Comparison of ENCODE assay signal across 8 cellular contexts in genomic region chrX:101409043-101409442, GRCh38. TPM values are rescaled to one million over a fixed set of nuclear protein-coding genes. Genes with fewer than 3 reads are reported as not detected.
A peak's percentile ranks its signal among the peaks of the same experiment; 100 is the strongest.
DNase-seq lines count a peak whose midpoint lies in the region; ATAC-seq and TF ChIP-seq lines count a peak whose summit lies in the region.

No MANE protein-coding gene starts in this region.

- no peak for ATAC-seq in naive thymus-derived CD4-positive, alpha-beta T cell
- ATAC-seq in GM18870 (IDR thresholded peaks at IDR 0.05; ENCODE audit: unreplicated experiment) = no peak

- peak overlapping the region; percentile 90 to 98 (median 95) for H3K4me3 Mint-ChIP-seq in naive thymus-derived CD4-positive, alpha-beta T cell

- POLR2A ChIA-PET in BJ (lab: Charles Lee) = interaction anchor here (0.6 kb wide), 2 partner anchors 73 to 202 kb away, joined by 3 to 8 read pairs; no protein-coding TSS in a partner anchor
- POLR2A ChIA-PET in naive thymus-derived CD4-positive, alpha-beta T cell (lab: Charles Lee) = interaction anchor here (0.6 to 0.7 kb wide), 2 partner anchors 523 to 587 kb away, joined by 3 to 6 read pairs; partner anchors contain the start of gene ZMAT1

- no peak for DNase-seq in BJ (ENCODE audit: low read depth)
- no peak for DNase-seq in colonic mucosa
- DNase-seq in naive thymus-derived CD4-positive, alpha-beta T cell = no peak
- no peak for DNase-seq in EL
- DNase-seq in 8988T = no peak
- DNase-seq in NCI-H1417 treated with DMSO at 0.1 percent for 48 hours (lab: John Stamatoyannopoulos, UW) = no peak

- intact Hi-C loops in colonic mucosa (cut with DNase I) = no loop called here
- intact Hi-C loops in naive thymus-derived CD4-positive, alpha-beta T cell (cut with micrococcal nuclease) = loop anchor here (2.0 to 5.0 kb wide), 8 partner anchors 76 to 1360 kb away; partner anchors contain the start of genes ARMCX2 (in 1 of the 2), ARMCX4 (in 1 of the 2), CSTF2 (in 1 of the 2) and GPRASP1 (in 1 of the 2)

- no peaks in the 10 kb centered on the region for H3K9me3 ChIP-seq in KOPT-K1 (ENCODE audit: insufficient read depth, low read length, poor library complexity, severe bottlenecking)
- no peaks in the 10 kb centered on the region for H3K9me3 ChIP-seq in colonic mucosa
- H3K9me3 ChIP-seq in naive thymus-derived CD4-positive, alpha-beta T cell (ENCODE audit: control insufficient read depth in 2 of 3, low read length in 3 of 3) = no peaks in the 10 kb centered on the region

- peaks cover 3 to 9% (median 6%) of the 10 kb centered on the region in 5 donors for H3K36me3 Mint-ChIP-seq in naive thymus-derived CD4-positive, alpha-beta T cell

- H3K27me3 ChIP-seq in BJ (ENCODE audit: control insufficient read depth, insufficient read depth, low read length) = no peaks in the 10 kb centered on the region
- no peaks in the 10 kb centered on the region for H3K27me3 ChIP-seq in colonic mucosa
- no peaks in the 10 kb centered on the region for H3K27me3 ChIP-seq in naive thymus-derived CD4-positive, alpha-beta T cell (ENCODE audit: control insufficient read depth in 2 of 2, insufficient read depth in 2 of 2, low read length in 2 of 2)

- CTCF ChIA-PET in BJ (lab: Yijun Ruan, JAX) = no interaction called here
- CTCF ChIA-PET in naive thymus-derived CD4-positive, alpha-beta T cell (lab: Charles Lee) = no interaction called here

- no peak for TF ChIP-seq CTCF in BJ (IDR thresholded peaks at IDR 0.05; ENCODE audit: insufficient read depth, low read depth, low read length)
- TF ChIP-seq CTCF in colonic mucosa (IDR thresholded peaks at IDR 0.05) = no peak

- no peaks in the 10 kb centered on the region for H3K4me1 ChIP-seq in colonic mucosa
- peaks cover 11 to 19% of the 10 kb centered on the region in 2 donors for H3K4me1 ChIP-seq in naive thymus-derived CD4-positive, alpha-beta T cell (ENCODE audit: control insufficient read depth in 2 of 2, insufficient read depth in 2 of 2, low read length in 2 of 2)

- H3K4me1 Mint-ChIP-seq in naive thymus-derived CD4-positive, alpha-beta T cell = peaks cover 14 to 43% (median 30%) of the 10 kb centered on the region in 7 donors

- peaks cover 0 to 7% (median 0%) of the 10 kb centered on the region in 11 donors for H3K9me3 Mint-ChIP-seq in naive thymus-derived CD4-positive, alpha-beta T cell

- H3K27ac Mint-ChIP-seq in naive thymus-derived CD4-positive, alpha-beta T cell = peak overlapping the region; percentile 58 to 100 (median 99)

- H3K27ac ChIP-seq in KOPT-K1 (ENCODE audit: low read depth, low read length, poor library complexity, severe bottlenecking) = peak overlapping the region; percentile 86
- H3K27ac ChIP-seq in colonic mucosa = peak overlapping the region; percentile 76
- H3K27ac ChIP-seq in naive thymus-derived CD4-positive, alpha-beta T cell (ENCODE audit: low read depth, low read length) = peak overlapping the region; percentile 97

- H3K4me3 ChIP-seq in BJ (ENCODE audit: low read depth, low read length) (peak overlapping the region; percentile 65), colonic mucosa (peak overlapping the region; percentile 35)
- H3K4me3 ChIP-seq in naive thymus-derived CD4-positive, alpha-beta T cell (ENCODE audit: low read length) = peak overlapping the region; percentile 82

- H3K27me3 Mint-ChIP-seq in naive thymus-derived CD4-positive, alpha-beta T cell = peaks cover 0 to 2% (median 0%) of the 10 kb centered on the region in 5 donors

- H3K36me3 ChIP-seq in BJ (ENCODE audit: control insufficient read depth, insufficient read depth, low read length) (no peaks in the 10 kb centered on the region; the same call in 1 of the 2 replicates), KOPT-K1 (ENCODE audit: insufficient read depth, low read length) (peaks cover 23% of the 10 kb centered on the region), colonic mucosa (no peaks in the 10 kb centered on the region)
- peaks cover 0 to 15% (median 4%) of the 10 kb centered on the region in 3 experiments for H3K36me3 ChIP-seq in naive thymus-derived CD4-positive, alpha-beta T cell (ENCODE audit: control insufficient read depth in 2 of 3, insufficient read depth in 3 of 3, low read length in 3 of 3)

- H3K9ac ChIP-seq in colonic mucosa (ENCODE audit: low read depth in 2 of 2, low read length in 2 of 2) = peak overlapping the region; percentile 43 to 92

RNA-seq across cellular contexts. Expression of gene HNRNPH2, which starts 1.0 kb away (rescaled TPM):
- polyA plus RNA-seq in BJ (2011; rRNA removed) = 17.9 and 37.4 TPM in 2 replicates
- polyA minus RNA-seq in BJ (2011; rRNA and poly(A)+ RNA removed) = 13.1 and 13.8 TPM in 2 replicates
- 10 to 100 TPM; 61.7 to 72.1 TPM for total RNA-seq in colonic mucosa
- 10 to 100 TPM; 32.1 to 46.3 (median 41.5) TPM for total RNA-seq in naive thymus-derived CD4-positive, alpha-beta T cell
- polyA plus RNA-seq in naive thymus-derived CD4-positive, alpha-beta T cell = 100 to 1,000 TPM in 1 of 2 donors, 10 to 100 TPM in 1; 96.3 to 103 TPM

RNA-seq across cellular contexts. Expression of gene GLA, which starts 1.3 kb away (rescaled TPM):
- polyA plus RNA-seq in BJ (2011; rRNA removed) = 28.4 and 29.2 TPM in 2 replicates
- 4.7 and 9.0 TPM in 2 replicates for polyA minus RNA-seq in BJ (2011; rRNA and poly(A)+ RNA removed)
- 10 to 100 TPM; 29.9 to 33.9 TPM for total RNA-seq in colonic mucosa
- total RNA-seq in naive thymus-derived CD4-positive, alpha-beta T cell = 10 to 100 TPM; 12.5 to 40.1 (median 27.1) TPM
- 10 to 100 TPM; 10.9 to 11.2 TPM for polyA plus RNA-seq in naive thymus-derived CD4-positive, alpha-beta T cell

RNA-seq across cellular contexts. Expression of gene RPL36A, which starts 18.2 kb away (rescaled TPM):
- 1,079 and 2,002 TPM in 2 replicates for polyA plus RNA-seq in BJ (2011; rRNA removed)
- 15.4 and 36.1 TPM in 2 replicates for polyA minus RNA-seq in BJ (2011; rRNA and poly(A)+ RNA removed)
- 100 to 1,000 TPM; 132 to 184 TPM for total RNA-seq in colonic mucosa
- total RNA-seq in naive thymus-derived CD4-positive, alpha-beta T cell = 100 to 1,000 TPM; 113 to 342 (median 282) TPM
- 1,000 to 10,000 TPM; 2,157 to 2,919 TPM for polyA plus RNA-seq in naive thymus-derived CD4-positive, alpha-beta T cell

RNA-seq across cellular contexts. Expression of gene BTK, which starts 23.1 kb away (rescaled TPM):
- not detected in 2 replicates for polyA plus RNA-seq in BJ (2011; rRNA removed)
- polyA minus RNA-seq in BJ (2011; rRNA and poly(A)+ RNA removed) = not detected in 2 replicates
- 1 to 10 TPM; 1.9 to 3.0 TPM for total RNA-seq in colonic mucosa
- total RNA-seq in naive thymus-derived CD4-positive, alpha-beta T cell = 10 to 100 TPM in 1 of 5 experiments, 1 to 10 TPM in 3, not detected in 1; 1.5 to 52.1 (median 3.9) TPM
- under 1 TPM; 0.06 to 0.14 TPM for polyA plus RNA-seq in naive thymus-derived CD4-positive, alpha-beta T cell
